Comparison of ENCODE assay signal across 1 cellular context in genomic region chr15:66631616-66632263, GRCh38.
A peak's percentile ranks its signal among the peaks of the same experiment; 100 is the strongest.
TF ChIP-seq lines count a peak whose summit lies in the region.

No MANE protein-coding gene starts in this region.

TF ChIP-seq in SK-N-SH, 30 proteins besides CTCF, POLR2A, EP300 and RAD21 (continued from another document):
- no peak for TF ChIP-seq ZBTB33 (IDR thresholded peaks at IDR 0.05; ENCODE audit: borderline replicate concordance, low read depth)
- TF ChIP-seq TEAD4 (IDR thresholded peaks at IDR 0.05; ENCODE audit: borderline replicate concordance, insufficient read depth): no peak
- no peak for TF ChIP-seq SMC3 (IDR thresholded peaks at IDR 0.05; ENCODE audit: low read depth, low read length)
- TF ChIP-seq GATA2 (CRISPR knock-in tag; IDR thresholded peaks at IDR 0.05): no peak
- peak; percentile 76 for TF ChIP-seq FOXJ3 (CRISPR knock-in tag; IDR thresholded peaks at IDR 0.05)
- TF ChIP-seq MEF2A (IDR thresholded peaks at IDR 0.05; ENCODE audit: borderline replicate concordance, low read depth): no peak
- TF ChIP-seq REST (IDR thresholded peaks at IDR 0.05; ENCODE audit: low read depth, low read length): no peak
- no peak for TF ChIP-seq RFX5 (IDR thresholded peaks at IDR 0.05; ENCODE audit: low read length)
- TF ChIP-seq YY1 (IDR thresholded peaks at IDR 0.05; ENCODE audit: low read depth): no peak
- no peak for TF ChIP-seq FOXM1 (IDR thresholded peaks at IDR 0.05; ENCODE audit: low read depth)
- peak; percentile 46 for TF ChIP-seq TCF12 (IDR thresholded peaks at IDR 0.05)
- no peak for TF ChIP-seq USF1 (IDR thresholded peaks at IDR 0.05; ENCODE audit: borderline replicate concordance, low read depth)
- TF ChIP-seq CHD2 (IDR thresholded peaks at IDR 0.05; ENCODE audit: low read length, partially characterized antibody): peak; percentile 86
- TF ChIP-seq JUND (IDR thresholded peaks at IDR 0.05): no peak
- TF ChIP-seq NFIC (IDR thresholded peaks at IDR 0.05; ENCODE audit: borderline replicate concordance): no peak; the same call in 1 of the 2 replicates
TF ChIP-seq in SK-N-SH: peak in this region for 4.
